12 cellular contexts compared by ENCODE assay signal in genomic region chr3:33219175-33219487, GRCh38. TPM values are rescaled to one million over a fixed set of nuclear protein-coding genes. Genes with fewer than 3 reads are reported as not detected.
DNase-seq lines count a peak whose midpoint lies in the region; TF ChIP-seq lines count a peak whose summit lies in the region.
"Had no signal": no experiment of that assay in that cellular context is flagged by ENCODE, and none has a peak within 500 bp of the region (broad histone marks: within the 10 kb centered on the region; RNA-seq: fewer than 3 reads in every experiment).

No MANE protein-coding gene starts in this region.

- no peaks in the 10 kb centered on the region for H3K9me3 ChIP-seq in WERI-Rb-1 (ENCODE audit: severe bottlenecking)
- no peaks in the 10 kb centered on the region for H3K9me3 ChIP-seq in prostate gland

- TF ChIP-seq CTCF in AG10803 (conservative IDR thresholded peaks at IDR 0.05; ENCODE audit: low read length) (no peak), WERI-Rb-1 (IDR thresholded peaks at IDR 0.05; ENCODE audit: low read depth, low read length) (no peak), foreskin fibroblast (IDR thresholded peaks at IDR 0.05; ENCODE audit: low read depth, low read length) (no peak), prostate gland (IDR thresholded peaks at IDR 0.05) (no peak)

- H3K36me3 ChIP-seq in WERI-Rb-1 (no peaks in the 10 kb centered on the region), prostate gland (no peaks in the 10 kb centered on the region)
- H3K36me3 ChIP-seq: BLaER1 treated with 17β-estradiol and CSF1 and Interleukin-3, amounts not matched to agents 10 nM and 100 nM had no signal

- H3K4me1 ChIP-seq in prostate gland (replicated peaks): no peaks in the 10 kb centered on the region

- H3K4me3 ChIP-seq in AG10803 (ENCODE audit: low read length) (peak overlapping the region; percentile 45), WERI-Rb-1 (ENCODE audit: low read depth, low read length) (peak overlapping the region; percentile 80), foreskin fibroblast (ENCODE audit: low read depth in 1 of 2, low read length in 2 of 2) (peak overlapping the region; percentile 47 to 48), prostate gland (peak overlapping the region; percentile 18 to 33)
- H3K4me3 ChIP-seq: BLaER1 treated with 17β-estradiol and CSF1 and Interleukin-3, amounts not matched to agents 10 nM and 100 nM had no signal

- intact Hi-C loops in prostate gland (cut with DNase I): no loop called here
- intact Hi-C loops in posterior vena cava (cut with DNase I): no loop called here

- no peak for DNase-seq in AG10803 (ENCODE audit: low read depth)
- DNase-seq in WERI-Rb-1: no peak
- DNase-seq in foreskin fibroblast: no peak
- no peak for DNase-seq in prostate gland (ENCODE audit: low spot score)
- no peak for DNase-seq in UCSD-AML1 (lab: John Stamatoyannopoulos, UW; ENCODE audit: unreplicated experiment)
- DNase-seq in posterior vena cava (ENCODE audit: low spot score): no peak
- DNase-seq in NCI-H345 treated with DMSO at 0.1 percent for 48 hours (lab: John Stamatoyannopoulos, UW; ENCODE audit: unreplicated experiment): no peak
- DNase-seq in NCI-H524 treated with DMSO at 0.1 percent for 48 hours (lab: John Stamatoyannopoulos, UW): no peak
- DNase-seq: activated naive CD4-positive, alpha-beta T cell treated with anti-CD3 and anti-CD28 coated beads, Interleukin-2, amount 50 U/mL, for 16 hours; NCI-H2029; stimulated activated CD4-positive, alpha-beta T cell treated with anti-CD3 and anti-CD28 coated beads, Interleukin-4, amount 100 ng/mL, for 4 hours had no signal

- H3K27ac ChIP-seq in WERI-Rb-1 (no peak overlapping the region), prostate gland (no peak overlapping the region)
- H3K27ac ChIP-seq: BLaER1 treated with 17β-estradiol and CSF1 and Interleukin-3, amounts not matched to agents 10 nM and 100 nM had no signal

- peaks cover 3% of the 10 kb centered on the region for H3K27me3 ChIP-seq in WERI-Rb-1 (ENCODE audit: insufficient read depth, low read depth, severe bottlenecking)
- peaks cover 2% of the 10 kb centered on the region for H3K27me3 ChIP-seq in prostate gland (replicated peaks; ENCODE audit: insufficient read depth)

- 8% methylated on average over 15 of the region's 15 CpGs for WGBS in prostate gland

- TF ChIP-seq POLR2A in prostate gland (IDR thresholded peaks at IDR 0.05): no peak

RNA-seq across cellular contexts. Expression of gene SUSD5, which starts 0.5 kb away (rescaled TPM):
- total RNA-seq in prostate gland (1 to 10 TPM in 1 of 2 donors, under 1 TPM in 1; 0.77 to 6.9 TPM), posterior vena cava (1 to 10 TPM; 3.7 to 4.0 TPM)

RNA-seq across cellular contexts. Expression of gene FBXL2, which starts 58.1 kb away (rescaled TPM):
- total RNA-seq in prostate gland (10 to 100 TPM in 1 of 2 donors, 1 to 10 TPM in 1; 3.7 to 16.6 TPM), posterior vena cava (10 to 100 TPM in 1 of 2 donors, 1 to 10 TPM in 1; 9.8 to 10.1 TPM)

Comparison
In these comparisons a context has a peak if more than half of its experiments do, and no peak if none do; other contexts are left out.
1. H3K4me3 ChIP-seq: peak in every context shown above with its lines; median percentile 80 in WERI-Rb-1; 48 in foreskin fibroblast; 45 in AG10803; 26 in prostate gland.